Comparison of ENCODE assay signal across 7 cellular contexts in the genomic region with DNA sequence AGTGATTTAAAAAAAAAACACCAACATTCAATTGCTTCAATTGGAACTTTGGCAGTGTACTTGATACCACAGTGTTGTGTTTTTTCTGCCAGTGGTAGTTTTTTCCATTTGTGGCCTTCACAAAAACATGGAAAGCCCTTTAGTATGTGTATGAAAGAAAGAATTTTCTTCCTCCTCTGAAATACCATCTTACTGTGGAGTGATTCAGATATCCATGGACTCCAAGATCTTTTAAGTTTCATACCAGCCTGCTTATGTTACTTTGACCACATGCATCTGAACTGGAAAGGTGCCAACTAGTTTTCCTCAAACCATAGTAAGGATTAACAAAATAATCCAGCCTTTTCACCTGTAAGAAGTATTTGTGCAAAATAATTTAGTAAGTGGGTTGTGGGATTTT. TPM values are rescaled to one million over a fixed set of nuclear protein-coding genes. Genes with fewer than 3 reads are reported as not detected.
DNase-seq lines count a peak whose midpoint lies in the region; TF ChIP-seq lines count a peak whose summit lies in the region.

No MANE protein-coding gene starts in this region.

- intact Hi-C loops in dorsolateral prefrontal cortex (cut with DNase I) = loop anchor here in 1 of 2 donors (5.0 to 10.0 kb wide), 4 partner anchors 79 to 604 kb away; a partner anchor contains a TSS

- peak overlapping the region in 54 of 59 donors; percentile 27 to 99 (median 93) for H3K4me3 ChIP-seq in dorsolateral prefrontal cortex

- H3K27ac Mint-ChIP-seq in osteocyte (ENCODE audit: unreplicated experiment) (peak overlapping the region; percentile 19), mesothelial cell of epicardium (no peak overlapping the region)

- peak overlapping the region in 15 of 59 donors; percentile 1 to 99 (median 19) for H3K27ac ChIP-seq in dorsolateral prefrontal cortex

- H3K4me1 Mint-ChIP-seq in osteocyte (ENCODE audit: unreplicated experiment) (peaks cover 43% of the 10 kb centered on the region), mesothelial cell of epicardium (peaks cover 29% of the 10 kb centered on the region)

- TF ChIP-seq CTCF in dorsolateral prefrontal cortex (IDR thresholded peaks at IDR 0.05 in 54 of 56, conservative IDR thresholded peaks at IDR 0.05 in 2 of 56; ENCODE audit: low read depth in 1 of 56, partially characterized antibody in 56 of 56) (no peak), osteocyte (IDR thresholded peaks at IDR 0.05) (no peak), mesothelial cell of epicardium (IDR thresholded peaks at IDR 0.05; ENCODE audit: unreplicated experiment) (no peak)

- H3K27me3 ChIP-seq in dorsolateral prefrontal cortex = no peaks in the 10 kb centered on the region

- no peaks in the 10 kb centered on the region for H3K9me3 Mint-ChIP-seq in osteocyte (ENCODE audit: unreplicated experiment)
- no peaks in the 10 kb centered on the region for H3K9me3 Mint-ChIP-seq in mesothelial cell of epicardium

- DNase-seq in ELR (ENCODE audit: low read depth) (peak; percentile 75), NCI-H226 (peak; percentile 16), dorsolateral prefrontal cortex (no peak), osteocyte (ENCODE audit: extremely low spot score, unreplicated experiment) (no peak), inferior parietal cortex (ENCODE audit: extremely low spot score) (no peak), mesothelial cell of epicardium (ENCODE audit: low spot score in 2 of 2, unreplicated experiment in 2 of 2) (no peak), GF-D8 (lab: John Stamatoyannopoulos, UW) (no peak)

- no peaks in the 10 kb centered on the region for H3K36me3 Mint-ChIP-seq in osteocyte (ENCODE audit: unreplicated experiment)
- H3K36me3 Mint-ChIP-seq in mesothelial cell of epicardium = no peaks in the 10 kb centered on the region

- no peak overlapping the region for H3K4me3 Mint-ChIP-seq in osteocyte (ENCODE audit: unreplicated experiment)
- no peak overlapping the region for H3K4me3 Mint-ChIP-seq in mesothelial cell of epicardium

- no peaks in the 10 kb centered on the region for H3K27me3 Mint-ChIP-seq in osteocyte (ENCODE audit: unreplicated experiment)
- H3K27me3 Mint-ChIP-seq in mesothelial cell of epicardium (ENCODE audit: low read depth) = no peaks in the 10 kb centered on the region

RNA-seq across cellular contexts. Expression of a gene that starts 3.4 kb away (rescaled TPM):
- 10 to 100 TPM; 20.1 to 45.5 (median 29.2) TPM for total RNA-seq in dorsolateral prefrontal cortex
- 17.5 and 17.9 TPM in 2 replicates for total RNA-seq in osteocyte
- total RNA-seq in mesothelial cell of epicardium = 10.1 to 11.6 TPM (median 10.7 TPM) in 3 replicates

Comparison
In these comparisons a context has a peak if more than half of its experiments do, and no peak if none do; other contexts are left out.
1. DNase-seq: peak in ELR (single experiment) and NCI-H226 (single experiment); none in dorsolateral prefrontal cortex (0 of 10), osteocyte (single experiment), inferior parietal cortex (single experiment), mesothelial cell of epicardium (0 of 2) and GF-D8 (single experiment).